1 cellular context compared by ENCODE assay signal in the genomic region with DNA sequence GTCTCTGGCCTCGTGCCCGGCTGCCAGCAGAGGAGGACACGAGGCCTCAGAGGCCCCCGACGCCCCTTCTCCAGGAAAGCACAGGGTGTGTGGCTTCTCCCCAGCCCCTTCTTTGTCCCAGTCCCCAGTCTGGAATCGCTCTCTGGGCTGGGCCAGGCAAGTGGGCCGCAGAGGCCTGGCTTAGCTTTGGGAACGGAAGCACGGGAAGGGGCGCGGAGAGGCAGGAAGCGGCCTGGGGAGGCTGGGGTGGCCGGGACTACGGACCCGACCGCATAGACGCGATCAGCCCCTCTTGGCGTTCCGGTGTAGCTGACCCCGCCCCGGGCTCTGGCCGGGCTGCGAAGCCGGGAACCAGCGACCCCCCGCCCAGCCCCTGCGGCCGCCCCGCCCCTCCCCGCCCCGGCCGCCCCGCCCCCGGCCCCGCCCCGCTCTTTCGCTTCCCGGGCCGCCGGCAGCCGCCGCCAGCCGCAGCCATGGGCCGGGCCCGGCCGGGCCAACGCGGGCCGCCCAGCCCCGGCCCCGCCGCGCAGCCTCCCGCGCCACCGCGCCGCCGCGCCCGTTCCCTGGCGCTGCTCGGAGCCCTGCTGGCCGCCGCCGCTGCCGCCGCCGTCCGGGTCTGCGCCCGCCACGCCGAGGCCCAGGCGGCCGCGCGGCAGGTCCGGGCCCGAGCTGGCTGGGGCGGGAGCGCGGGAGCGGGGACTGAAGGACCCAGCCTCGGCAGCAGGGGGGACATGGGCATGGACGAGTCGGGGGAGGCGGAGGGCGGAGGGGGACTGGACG.
A peak's percentile ranks its signal among the peaks of the same experiment; 100 is the strongest.
TF ChIP-seq lines count a peak whose summit lies in the region.

Gene SELENON (plus strand): TSS at position 436 of the 780 bp plus-strand sequence. CDS start 38 bp downstream, at position 474.

TF ChIP-seq in K562, 482 proteins besides CTCF, POLR2A, EP300 and RAD21 (continued from another document and continues in another):
- TF ChIP-seq, protein P1, sequence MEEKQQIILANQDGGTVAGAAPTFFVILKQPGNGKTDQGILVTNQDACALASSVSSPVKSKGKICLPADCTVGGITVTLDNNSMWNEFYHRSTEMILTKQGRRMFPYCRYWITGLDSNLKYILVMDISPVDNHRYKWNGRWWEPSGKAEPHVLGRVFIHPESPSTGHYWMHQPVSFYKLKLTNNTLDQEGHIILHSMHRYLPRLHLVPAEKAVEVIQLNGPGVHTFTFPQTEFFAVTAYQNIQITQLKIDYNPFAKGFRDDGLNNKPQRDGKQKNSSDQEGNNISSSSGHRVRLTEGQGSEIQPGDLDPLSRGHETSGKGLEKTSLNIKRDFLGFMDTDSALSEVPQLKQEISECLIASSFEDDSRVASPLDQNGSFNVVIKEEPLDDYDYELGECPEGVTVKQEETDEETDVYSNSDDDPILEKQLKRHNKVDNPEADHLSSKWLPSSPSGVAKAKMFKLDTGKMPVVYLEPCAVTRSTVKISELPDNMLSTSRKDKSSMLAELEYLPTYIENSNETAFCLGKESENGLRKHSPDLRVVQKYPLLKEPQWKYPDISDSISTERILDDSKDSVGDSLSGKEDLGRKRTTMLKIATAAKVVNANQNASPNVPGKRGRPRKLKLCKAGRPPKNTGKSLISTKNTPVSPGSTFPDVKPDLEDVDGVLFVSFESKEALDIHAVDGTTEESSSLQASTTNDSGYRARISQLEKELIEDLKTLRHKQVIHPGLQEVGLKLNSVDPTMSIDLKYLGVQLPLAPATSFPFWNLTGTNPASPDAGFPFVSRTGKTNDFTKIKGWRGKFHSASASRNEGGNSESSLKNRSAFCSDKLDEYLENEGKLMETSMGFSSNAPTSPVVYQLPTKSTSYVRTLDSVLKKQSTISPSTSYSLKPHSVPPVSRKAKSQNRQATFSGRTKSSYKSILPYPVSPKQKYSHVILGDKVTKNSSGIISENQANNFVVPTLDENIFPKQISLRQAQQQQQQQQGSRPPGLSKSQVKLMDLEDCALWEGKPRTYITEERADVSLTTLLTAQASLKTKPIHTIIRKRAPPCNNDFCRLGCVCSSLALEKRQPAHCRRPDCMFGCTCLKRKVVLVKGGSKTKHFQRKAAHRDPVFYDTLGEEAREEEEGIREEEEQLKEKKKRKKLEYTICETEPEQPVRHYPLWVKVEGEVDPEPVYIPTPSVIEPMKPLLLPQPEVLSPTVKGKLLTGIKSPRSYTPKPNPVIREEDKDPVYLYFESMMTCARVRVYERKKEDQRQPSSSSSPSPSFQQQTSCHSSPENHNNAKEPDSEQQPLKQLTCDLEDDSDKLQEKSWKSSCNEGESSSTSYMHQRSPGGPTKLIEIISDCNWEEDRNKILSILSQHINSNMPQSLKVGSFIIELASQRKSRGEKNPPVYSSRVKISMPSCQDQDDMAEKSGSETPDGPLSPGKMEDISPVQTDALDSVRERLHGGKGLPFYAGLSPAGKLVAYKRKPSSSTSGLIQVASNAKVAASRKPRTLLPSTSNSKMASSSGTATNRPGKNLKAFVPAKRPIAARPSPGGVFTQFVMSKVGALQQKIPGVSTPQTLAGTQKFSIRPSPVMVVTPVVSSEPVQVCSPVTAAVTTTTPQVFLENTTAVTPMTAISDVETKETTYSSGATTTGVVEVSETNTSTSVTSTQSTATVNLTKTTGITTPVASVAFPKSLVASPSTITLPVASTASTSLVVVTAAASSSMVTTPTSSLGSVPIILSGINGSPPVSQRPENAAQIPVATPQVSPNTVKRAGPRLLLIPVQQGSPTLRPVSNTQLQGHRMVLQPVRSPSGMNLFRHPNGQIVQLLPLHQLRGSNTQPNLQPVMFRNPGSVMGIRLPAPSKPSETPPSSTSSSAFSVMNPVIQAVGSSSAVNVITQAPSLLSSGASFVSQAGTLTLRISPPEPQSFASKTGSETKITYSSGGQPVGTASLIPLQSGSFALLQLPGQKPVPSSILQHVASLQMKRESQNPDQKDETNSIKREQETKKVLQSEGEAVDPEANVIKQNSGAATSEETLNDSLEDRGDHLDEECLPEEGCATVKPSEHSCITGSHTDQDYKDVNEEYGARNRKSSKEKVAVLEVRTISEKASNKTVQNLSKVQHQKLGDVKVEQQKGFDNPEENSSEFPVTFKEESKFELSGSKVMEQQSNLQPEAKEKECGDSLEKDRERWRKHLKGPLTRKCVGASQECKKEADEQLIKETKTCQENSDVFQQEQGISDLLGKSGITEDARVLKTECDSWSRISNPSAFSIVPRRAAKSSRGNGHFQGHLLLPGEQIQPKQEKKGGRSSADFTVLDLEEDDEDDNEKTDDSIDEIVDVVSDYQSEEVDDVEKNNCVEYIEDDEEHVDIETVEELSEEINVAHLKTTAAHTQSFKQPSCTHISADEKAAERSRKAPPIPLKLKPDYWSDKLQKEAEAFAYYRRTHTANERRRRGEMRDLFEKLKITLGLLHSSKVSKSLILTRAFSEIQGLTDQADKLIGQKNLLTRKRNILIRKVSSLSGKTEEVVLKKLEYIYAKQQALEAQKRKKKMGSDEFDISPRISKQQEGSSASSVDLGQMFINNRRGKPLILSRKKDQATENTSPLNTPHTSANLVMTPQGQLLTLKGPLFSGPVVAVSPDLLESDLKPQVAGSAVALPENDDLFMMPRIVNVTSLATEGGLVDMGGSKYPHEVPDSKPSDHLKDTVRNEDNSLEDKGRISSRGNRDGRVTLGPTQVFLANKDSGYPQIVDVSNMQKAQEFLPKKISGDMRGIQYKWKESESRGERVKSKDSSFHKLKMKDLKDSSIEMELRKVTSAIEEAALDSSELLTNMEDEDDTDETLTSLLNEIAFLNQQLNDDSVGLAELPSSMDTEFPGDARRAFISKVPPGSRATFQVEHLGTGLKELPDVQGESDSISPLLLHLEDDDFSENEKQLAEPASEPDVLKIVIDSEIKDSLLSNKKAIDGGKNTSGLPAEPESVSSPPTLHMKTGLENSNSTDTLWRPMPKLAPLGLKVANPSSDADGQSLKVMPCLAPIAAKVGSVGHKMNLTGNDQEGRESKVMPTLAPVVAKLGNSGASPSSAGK (IDR thresholded peaks at IDR 0.05): peak; percentile 76
- TF ChIP-seq ATF4 (CRISPR knock-in tag; IDR thresholded peaks at IDR 0.05) (0 out of 2 replicates have a peak, but pooled peaks have one; percentile 26), ERF (CRISPR knock-in tag; IDR thresholded peaks at IDR 0.05) (peak; percentile 21; the same call in 1 of the 2 replicates), SIN3A (IDR thresholded peaks at IDR 0.05; ENCODE audit: borderline replicate concordance in 2 of 2, control insufficient read depth in 1 of 2, low read depth in 2 of 2, low read length in 2 of 2) (no peak), NCOA6 (IDR thresholded peaks at IDR 0.05) (no peak), TCF15 (CRISPR knock-in tag; IDR thresholded peaks at IDR 0.05) (no peak), ID3 (CRISPR knock-in tag; IDR thresholded peaks at IDR 0.05) (no peak), ID3 (tag; IDR thresholded peaks at IDR 0.05) (0 out of 2 replicates have a peak, but pooled peaks have one; percentile 32), ZHX1 (conservative IDR thresholded peaks at IDR 0.05; ENCODE audit: low read length) (no peak), XRCC5 (IDR thresholded peaks at IDR 0.05; ENCODE audit: low read depth, low read length) (no peak), FOXA1 (IDR thresholded peaks at IDR 0.05; ENCODE audit: borderline replicate concordance) (no peak), ETS1 (conservative IDR thresholded peaks at IDR 0.05; ENCODE audit: control insufficient read depth, low read depth, low read length) (no peak), YY1 (IDR thresholded peaks at IDR 0.05; ENCODE audit: borderline replicate concordance in 1 of 3, control insufficient read depth in 1 of 3, extremely low read depth in 1 of 3, insufficient read depth in 3 of 3, insufficient read length in 1 of 3, insufficient replicate concordance in 2 of 3, low read depth in 1 of 3, low read length in 2 of 3) (no peak), POLR2H (tag; IDR thresholded peaks at IDR 0.05; ENCODE audit: low read depth) (no peak), MAZ (CRISPR knock-in tag; conservative IDR thresholded peaks at IDR 0.05 in 1 of 2, IDR thresholded peaks at IDR 0.05 in 1 of 2) (peak in 1 of 2 experiments; percentile 41; a peak in 1 of 4 replicates), SNIP1 (IDR thresholded peaks at IDR 0.05; ENCODE audit: low read depth) (no peak), FOXM1 (IDR thresholded peaks at IDR 0.05; ENCODE audit: low read depth) (no peak), FOXM1 (CRISPR knock-in tag; IDR thresholded peaks at IDR 0.05; ENCODE audit: low read depth) (no peak), PHF8 (IDR thresholded peaks at IDR 0.05; ENCODE audit: borderline replicate concordance, low read length) (peak; percentile 52; the same call in 1 of the 2 replicates), PHF21A (IDR thresholded peaks at IDR 0.05; ENCODE audit: borderline replicate concordance, low read depth) (no peak), RBM39 (optimal IDR thresholded peaks at IDR 0.05; ENCODE audit: low read depth, low read length) (no peak)
- TF ChIP-seq, protein P2, sequence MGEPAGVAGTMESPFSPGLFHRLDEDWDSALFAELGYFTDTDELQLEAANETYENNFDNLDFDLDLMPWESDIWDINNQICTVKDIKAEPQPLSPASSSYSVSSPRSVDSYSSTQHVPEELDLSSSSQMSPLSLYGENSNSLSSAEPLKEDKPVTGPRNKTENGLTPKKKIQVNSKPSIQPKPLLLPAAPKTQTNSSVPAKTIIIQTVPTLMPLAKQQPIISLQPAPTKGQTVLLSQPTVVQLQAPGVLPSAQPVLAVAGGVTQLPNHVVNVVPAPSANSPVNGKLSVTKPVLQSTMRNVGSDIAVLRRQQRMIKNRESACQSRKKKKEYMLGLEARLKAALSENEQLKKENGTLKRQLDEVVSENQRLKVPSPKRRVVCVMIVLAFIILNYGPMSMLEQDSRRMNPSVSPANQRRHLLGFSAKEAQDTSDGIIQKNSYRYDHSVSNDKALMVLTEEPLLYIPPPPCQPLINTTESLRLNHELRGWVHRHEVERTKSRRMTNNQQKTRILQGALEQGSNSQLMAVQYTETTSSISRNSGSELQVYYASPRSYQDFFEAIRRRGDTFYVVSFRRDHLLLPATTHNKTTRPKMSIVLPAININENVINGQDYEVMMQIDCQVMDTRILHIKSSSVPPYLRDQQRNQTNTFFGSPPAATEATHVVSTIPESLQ (CRISPR knock-in tag; IDR thresholded peaks at IDR 0.05): no peak
- TF ChIP-seq, protein P3, sequence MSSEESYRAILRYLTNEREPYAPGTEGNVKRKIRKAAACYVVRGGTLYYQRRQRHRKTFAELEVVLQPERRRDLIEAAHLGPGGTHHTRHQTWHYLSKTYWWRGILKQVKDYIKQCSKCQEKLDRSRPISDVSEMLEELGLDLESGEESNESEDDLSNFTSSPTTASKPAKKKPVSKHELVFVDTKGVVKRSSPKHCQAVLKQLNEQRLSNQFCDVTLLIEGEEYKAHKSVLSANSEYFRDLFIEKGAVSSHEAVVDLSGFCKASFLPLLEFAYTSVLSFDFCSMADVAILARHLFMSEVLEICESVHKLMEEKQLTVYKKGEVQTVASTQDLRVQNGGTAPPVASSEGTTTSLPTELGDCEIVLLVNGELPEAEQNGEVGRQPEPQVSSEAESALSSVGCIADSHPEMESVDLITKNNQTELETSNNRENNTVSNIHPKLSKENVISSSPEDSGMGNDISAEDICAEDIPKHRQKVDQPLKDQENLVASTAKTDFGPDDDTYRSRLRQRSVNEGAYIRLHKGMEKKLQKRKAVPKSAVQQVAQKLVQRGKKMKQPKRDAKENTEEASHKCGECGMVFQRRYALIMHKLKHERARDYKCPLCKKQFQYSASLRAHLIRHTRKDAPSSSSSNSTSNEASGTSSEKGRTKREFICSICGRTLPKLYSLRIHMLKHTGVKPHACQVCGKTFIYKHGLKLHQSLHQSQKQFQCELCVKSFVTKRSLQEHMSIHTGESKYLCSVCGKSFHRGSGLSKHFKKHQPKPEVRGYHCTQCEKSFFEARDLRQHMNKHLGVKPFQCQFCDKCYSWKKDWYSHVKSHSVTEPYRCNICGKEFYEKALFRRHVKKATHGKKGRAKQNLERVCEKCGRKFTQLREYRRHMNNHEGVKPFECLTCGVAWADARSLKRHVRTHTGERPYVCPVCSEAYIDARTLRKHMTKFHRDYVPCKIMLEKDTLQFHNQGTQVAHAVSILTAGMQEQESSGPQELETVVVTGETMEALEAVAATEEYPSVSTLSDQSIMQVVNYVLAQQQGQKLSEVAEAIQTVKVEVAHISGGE (CRISPR knock-in tag; IDR thresholded peaks at IDR 0.05): peak in 1 of 3 experiments; percentile 69; a peak in 2 of 6 replicates
